In the genomic region with DNA sequence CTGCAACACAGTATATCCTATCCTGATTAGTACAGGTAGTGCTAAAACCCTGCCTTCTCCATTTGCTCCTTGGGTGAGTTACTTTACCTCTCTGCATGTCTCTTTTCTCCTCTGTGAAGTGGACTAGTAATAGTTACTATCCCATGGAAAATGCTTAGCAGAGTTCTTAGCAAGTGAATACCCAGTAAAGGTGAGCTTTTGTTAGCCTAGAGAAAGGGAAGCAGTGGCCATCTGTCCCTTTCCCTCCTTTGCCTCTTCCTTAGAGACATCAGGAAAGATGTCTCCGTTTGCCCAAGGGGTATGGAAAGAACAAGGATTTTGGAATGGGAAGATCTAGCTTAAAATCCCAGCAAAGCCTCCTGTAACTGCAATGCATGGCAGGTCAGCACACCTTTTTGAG, we compare ENCODE assay signal across 18 cellular contexts.
"Had no signal": no experiment of that assay in that cellular context is flagged by ENCODE, and none has a peak within 500 bp of the region (broad histone marks: within the 10 kb centered on the region; RNA-seq: fewer than 3 reads in every experiment).

No MANE protein-coding gene starts in this region.

- H3K27ac Mint-ChIP-seq: naive thymus-derived CD8-positive, alpha-beta T cell had no signal

- H3K9me3 Mint-ChIP-seq: central memory CD8-positive, alpha-beta T cell; naive thymus-derived CD8-positive, alpha-beta T cell; neural crest cell had no signal

- H3K4me1 ChIP-seq: gastroesophageal sphincter had no signal

- H3K27ac ChIP-seq: dorsolateral prefrontal cortex, epithelial cell of prostate, esophagus muscularis mucosa, gastroesophageal sphincter, ovary, thoracic aorta, transverse colon had no signal

- H3K27me3 ChIP-seq: ovary had no signal

- H3K9me3 ChIP-seq: esophagus muscularis mucosa, gastroesophageal sphincter, mucosa of descending colon, ovary, thoracic aorta, transverse colon had no signal

- H3K4me1 Mint-ChIP-seq: central memory CD8-positive, alpha-beta T cell had no signal

- H3K4me3 ChIP-seq: dorsolateral prefrontal cortex, esophagus muscularis mucosa, gastroesophageal sphincter, mucosa of descending colon, ovary, thoracic aorta, transverse colon had no signal

- H3K36me3 ChIP-seq: esophagus muscularis mucosa, gastroesophageal sphincter, ovary, thoracic aorta, transverse colon had no signal

- H3K4me3 Mint-ChIP-seq: central memory CD8-positive, alpha-beta T cell; naive thymus-derived CD8-positive, alpha-beta T cell had no signal

- H3K36me3 Mint-ChIP-seq: naive thymus-derived CD8-positive, alpha-beta T cell had no signal

- DNase-seq: cortex of kidney; dorsolateral prefrontal cortex; effector memory CD4-positive, alpha-beta T cell; glutamatergic neuron; mucosa of descending colon; naive thymus-derived CD8-positive, alpha-beta T cell; nucleus accumbens; ovary; right cardiac atrium; stimulated activated CD4-positive, alpha-beta T cell treated with anti-CD3 and anti-CD28 coated beads, Interleukin-12 subunit alpha, Interleukin-12 subunit beta, amount 100 ng/mL, for 4 hours; stimulated activated naive CD8-positive, alpha-beta T cell treated with anti-CD3 and anti-CD28 coated beads, Interleukin-15, Interleukin-2, amounts not matched to agents 100 U/mL and 50 U/mL, for 24 hours; transverse colon had no signal

- ATAC-seq: gastroesophageal sphincter; mucosa of descending colon; naive thymus-derived CD8-positive, alpha-beta T cell; right cardiac atrium; stimulated activated naive CD8-positive, alpha-beta T cell treated with anti-CD3 and anti-CD28 coated beads, Interleukin-15, Interleukin-2, amounts not matched to agents 100 U/mL and 50 U/mL, for 24 hours had no signal
